Comparison of ENCODE assay signal across 18 cellular contexts in the genomic region with DNA sequence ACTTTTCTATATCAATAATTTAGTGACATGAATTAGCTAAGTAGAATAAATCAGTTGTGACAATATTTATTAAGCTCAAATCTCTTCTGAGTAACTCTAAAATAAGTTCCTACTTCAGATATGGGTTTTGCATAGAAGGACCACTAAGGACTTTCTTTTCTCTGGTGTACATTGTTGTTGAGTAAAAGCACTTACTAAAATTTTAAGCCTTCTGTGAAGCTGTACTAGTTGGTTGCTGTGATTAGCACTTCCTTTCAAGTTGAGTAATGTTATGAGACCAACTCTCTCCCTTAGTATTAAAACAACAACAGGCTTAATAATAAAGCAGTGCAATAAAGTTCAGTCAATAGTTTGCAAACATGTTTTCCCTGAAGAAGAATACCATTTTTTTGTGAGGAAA.
DNase-seq lines count a peak whose midpoint lies in the region; ATAC-seq and TF ChIP-seq lines count a peak whose summit lies in the region.
"Had no signal": no experiment of that assay in that cellular context is flagged by ENCODE, and none has a peak within 500 bp of the region (broad histone marks: within the 10 kb centered on the region; RNA-seq: fewer than 3 reads in every experiment).

No MANE protein-coding gene starts in this region.

- H3K4me1 ChIP-seq in hepatocyte (ENCODE audit: insufficient read depth): no peaks in the 10 kb centered on the region
- H3K4me1 ChIP-seq: body of pancreas, HAP-1, heart right ventricle, left lung had no signal

- CTCF ChIA-PET in RWPE1 (lab: Yijun Ruan, JAX): no interaction called here

- ATAC-seq in HG02610 (IDR thresholded peaks at IDR 0.05; ENCODE audit: unreplicated experiment) (peak; percentile 77), HG03139 (IDR thresholded peaks at IDR 0.05; ENCODE audit: unreplicated experiment) (peak; percentile 60)
- ATAC-seq in activated T-cell treated with anti-CD3 and anti-CD28 coated beads, Interleukin-2, amount 50 U/mL, for 72 hours (replicated peaks in 1 of 2): no peak
- ATAC-seq: activated T-helper 17 cell treated with anti-CD3 and anti-CD28 coated beads, Interleukin-2, amount 50 U/mL, for 72 hours; body of pancreas; K562; left lung had no signal

- TF ChIP-seq CTCF in hepatocyte (IDR thresholded peaks at IDR 0.05; ENCODE audit: poor library complexity) (no peak), RWPE1 (conservative IDR thresholded peaks at IDR 0.05; ENCODE audit: low read depth) (no peak)

- POLR2A ChIA-PET in RWPE1 (lab: Yijun Ruan, JAX; ENCODE audit: low non-redundant PET): no interaction called here

- peaks cover 2% of the 10 kb centered on the region in 2 donors for H3K9me3 Mint-ChIP-seq in activated T-cell treated with anti-CD3 and anti-CD28 coated beads, Interleukin-2, amount 50 U/mL, for 72 hours
- H3K9me3 Mint-ChIP-seq: activated T-helper 17 cell treated with anti-CD3 and anti-CD28 coated beads, Interleukin-2, amount 50 U/mL, for 72 hours; nephron progenitor cell had no signal

- H3K4me2 ChIP-seq in hepatocyte: no peak overlapping the region

- H3K27ac ChIP-seq in hepatocyte (no peak overlapping the region), RWPE1 (no peak overlapping the region)
- H3K27ac ChIP-seq: body of pancreas, heart right ventricle, left lung had no signal

- H3K4me1 Mint-ChIP-seq in activated T-cell treated with anti-CD3 and anti-CD28 coated beads, Interleukin-2, amount 50 U/mL, for 72 hours (ENCODE audit: low read depth): no peaks in the 10 kb centered on the region
- H3K4me1 Mint-ChIP-seq: activated T-helper 17 cell treated with anti-CD3 and anti-CD28 coated beads, Interleukin-2, amount 50 U/mL, for 72 hours; nephron progenitor cell had no signal

- H3K4me3 ChIP-seq in hepatocyte: no peak overlapping the region
- H3K4me3 ChIP-seq: body of pancreas, HAP-1, heart right ventricle, K562, left lung had no signal

- H3K79me2 ChIP-seq in hepatocyte: no peaks in the 10 kb centered on the region

- H4K20me1 ChIP-seq in hepatocyte (ENCODE audit: insufficient read depth, poor library complexity, severe bottlenecking): no peaks in the 10 kb centered on the region

- H2AFZ ChIP-seq in hepatocyte: no peak overlapping the region

- no peak overlapping the region for H3K4me3 Mint-ChIP-seq in activated T-cell treated with anti-CD3 and anti-CD28 coated beads, Interleukin-2, amount 50 U/mL, for 72 hours
- H3K4me3 Mint-ChIP-seq: nephron progenitor cell had no signal

- H3K27ac Mint-ChIP-seq in activated T-cell treated with anti-CD3 and anti-CD28 coated beads, Interleukin-2, amount 50 U/mL, for 72 hours: no peak overlapping the region
- H3K27ac Mint-ChIP-seq: activated T-helper 17 cell treated with anti-CD3 and anti-CD28 coated beads, Interleukin-2, amount 50 U/mL, for 72 hours; nephron progenitor cell had no signal

- no peaks in the 10 kb centered on the region for H3K36me3 Mint-ChIP-seq in activated T-cell treated with anti-CD3 and anti-CD28 coated beads, Interleukin-2, amount 50 U/mL, for 72 hours (ENCODE audit: insufficient read depth in 2 of 2)

- no peaks in the 10 kb centered on the region for H3K27me3 ChIP-seq in hepatocyte
- H3K27me3 ChIP-seq: body of pancreas, heart right ventricle, left lung had no signal

- no peaks in the 10 kb centered on the region for H3K9me3 ChIP-seq in hepatocyte (ENCODE audit: low read depth)
- H3K9me3 ChIP-seq: body of pancreas, HAP-1, heart right ventricle, left lung had no signal

- no peaks in the 10 kb centered on the region for H3K36me3 ChIP-seq in hepatocyte (replicated peaks; ENCODE audit: insufficient read depth, low read depth)
- H3K36me3 ChIP-seq: HAP-1, heart right ventricle, left lung had no signal

- no peaks in the 10 kb centered on the region for H3K27me3 Mint-ChIP-seq in activated T-cell treated with anti-CD3 and anti-CD28 coated beads, Interleukin-2, amount 50 U/mL, for 72 hours (ENCODE audit: low read depth)
- H3K27me3 Mint-ChIP-seq: activated T-helper 17 cell treated with anti-CD3 and anti-CD28 coated beads, Interleukin-2, amount 50 U/mL, for 72 hours had no signal

- DNase-seq in NOMO-1 treated with DMSO at 0.1 percent for 48 hours (lab: John Stamatoyannopoulos, UW; ENCODE audit: unreplicated experiment) (peak; percentile 19), NOMO-1 (lab: John Stamatoyannopoulos, UW; ENCODE audit: unreplicated experiment in 2 of 2) (no peak), T-helper 9 cell (no peak), hepatocyte (ENCODE audit: low spot score) (no peak), RWPE1 (ENCODE audit: low spot score) (no peak)
- DNase-seq in activated T-cell treated with anti-CD3 and anti-CD28 coated beads, Interleukin-2, amount 50 U/mL, for 72 hours: no peak
- DNase-seq: 8988T, body of pancreas, COR-L47, heart right ventricle, left lung, NCI-H1930, nephron progenitor cell had no signal

- no peaks in the 10 kb centered on the region for H3K9me2 ChIP-seq in hepatocyte (replicated peaks; ENCODE audit: insufficient read depth)

Comparison
In these comparisons a context has a peak if more than half of its experiments do, and no peak if none do; other contexts are left out.
1. ATAC-seq: peak in HG02610 (single experiment) and HG03139 (single experiment); none in activated T-cell treated with anti-CD3 and anti-CD28 coated beads, Interleukin-2, amount 50 U/mL, for 72 hours (0 of 2).